1 cellular context compared by ENCODE assay signal in genomic region chr7:30027915-30028748, GRCh38.
TF ChIP-seq lines count a peak whose summit lies in the region.

A gene with protein sequence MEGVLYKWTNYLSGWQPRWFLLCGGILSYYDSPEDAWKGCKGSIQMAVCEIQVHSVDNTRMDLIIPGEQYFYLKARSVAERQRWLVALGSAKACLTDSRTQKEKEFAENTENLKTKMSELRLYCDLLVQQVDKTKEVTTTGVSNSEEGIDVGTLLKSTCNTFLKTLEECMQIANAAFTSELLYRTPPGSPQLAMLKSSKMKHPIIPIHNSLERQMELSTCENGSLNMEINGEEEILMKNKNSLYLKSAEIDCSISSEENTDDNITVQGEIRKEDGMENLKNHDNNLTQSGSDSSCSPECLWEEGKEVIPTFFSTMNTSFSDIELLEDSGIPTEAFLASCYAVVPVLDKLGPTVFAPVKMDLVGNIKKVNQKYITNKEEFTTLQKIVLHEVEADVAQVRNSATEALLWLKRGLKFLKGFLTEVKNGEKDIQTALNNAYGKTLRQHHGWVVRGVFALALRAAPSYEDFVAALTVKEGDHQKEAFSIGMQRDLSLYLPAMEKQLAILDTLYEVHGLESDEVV (plus strand): TSS chr7:30028412. CDS start chr7:30028763, 351 bp downstream.

TF ChIP-seq in IMR-90, 13 proteins besides CTCF, POLR2A, EP300 and RAD21:
- TF ChIP-seq BHLHE40 (IDR thresholded peaks at IDR 0.05; ENCODE audit: low read depth, low read length), result peak; percentile 13; the same call in 1 of the 2 replicates
- TF ChIP-seq, protein P1, sequence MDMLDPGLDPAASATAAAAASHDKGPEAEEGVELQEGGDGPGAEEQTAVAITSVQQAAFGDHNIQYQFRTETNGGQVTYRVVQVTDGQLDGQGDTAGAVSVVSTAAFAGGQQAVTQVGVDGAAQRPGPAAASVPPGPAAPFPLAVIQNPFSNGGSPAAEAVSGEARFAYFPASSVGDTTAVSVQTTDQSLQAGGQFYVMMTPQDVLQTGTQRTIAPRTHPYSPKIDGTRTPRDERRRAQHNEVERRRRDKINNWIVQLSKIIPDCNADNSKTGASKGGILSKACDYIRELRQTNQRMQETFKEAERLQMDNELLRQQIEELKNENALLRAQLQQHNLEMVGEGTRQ (IDR thresholded peaks at IDR 0.05; ENCODE audit: low read depth, low read length), result no peak
- 0 out of 2 replicates have a peak, but pooled peaks have one; percentile 15 for TF ChIP-seq MXI1 (IDR thresholded peaks at IDR 0.05; ENCODE audit: borderline replicate concordance, low read depth, low read length)
- TF ChIP-seq ELK1 (IDR thresholded peaks at IDR 0.05; ENCODE audit: borderline replicate concordance, low read depth, low read length), result no peak
- no peak for TF ChIP-seq NFE2L2 (IDR thresholded peaks at IDR 0.05; ENCODE audit: low read depth, low read length)
- TF ChIP-seq MAZ (IDR thresholded peaks at IDR 0.05; ENCODE audit: borderline replicate concordance, low read depth, low read length), result peak; percentile 76; the same call in 1 of the 2 replicates
- TF ChIP-seq CHD1 (IDR thresholded peaks at IDR 0.05; ENCODE audit: low read depth, low read length), result no peak
- no peak for TF ChIP-seq SMC3 (IDR thresholded peaks at IDR 0.05; ENCODE audit: low read depth, low read length)
- no peak for TF ChIP-seq MAFK (IDR thresholded peaks at IDR 0.05; ENCODE audit: low read depth, low read length)
- TF ChIP-seq RCOR1 (IDR thresholded peaks at IDR 0.05; ENCODE audit: insufficient replicate concordance, low read length), result peak; percentile 15
- no peak for TF ChIP-seq CEBPB (IDR thresholded peaks at IDR 0.05; ENCODE audit: low read depth, low read length)
- no peak for TF ChIP-seq RFX5 (IDR thresholded peaks at IDR 0.05; ENCODE audit: low read depth, low read length)
- no peak for TF ChIP-seq FOS (IDR thresholded peaks at IDR 0.05; ENCODE audit: low read depth, low read length)
